In genomic region chr20:39813190-39813829, GRCh38 we compare ENCODE assay signal across 12 cellular contexts.
"Had no signal": no experiment of that assay in that cellular context is flagged by ENCODE, and none has a peak within 500 bp of the region (broad histone marks: within the 10 kb centered on the region; RNA-seq: fewer than 3 reads in every experiment).

No MANE protein-coding gene starts in this region.

- H3K36me3 ChIP-seq: gastrocnemius medialis, upper lobe of left lung had no signal

- H3K27me3 ChIP-seq: gastrocnemius medialis, upper lobe of left lung had no signal

- H3K36me3 Mint-ChIP-seq: activated naive CD8-positive, alpha-beta T cell; brain had no signal

- H3K4me3 Mint-ChIP-seq: activated naive CD8-positive, alpha-beta T cell; brain; nephron progenitor cell had no signal

- H3K27ac Mint-ChIP-seq: activated naive CD8-positive, alpha-beta T cell; nephron progenitor cell had no signal

- H3K9me3 Mint-ChIP-seq: brain had no signal

- H3K27me3 Mint-ChIP-seq: activated naive CD8-positive, alpha-beta T cell had no signal

- ATAC-seq: gastrocnemius medialis; stimulated activated naive CD8-positive, alpha-beta T cell treated with anti-CD3 and anti-CD28 coated beads, Interleukin-15, Interleukin-2, amounts not matched to agents 100 U/mL and 50 U/mL, for 24 hours had no signal

- H3K27ac ChIP-seq: gastrocnemius medialis, upper lobe of left lung had no signal

- H3K4me1 ChIP-seq: gastrocnemius medialis, upper lobe of left lung had no signal

- H3K9me3 ChIP-seq: gastrocnemius medialis, upper lobe of left lung had no signal

- H3K4me3 ChIP-seq: gastrocnemius medialis, upper lobe of left lung had no signal

- DNase-seq: activated CD4-positive, alpha-beta T cell treated with anti-CD3 and anti-CD28 coated beads, Interleukin-2, amount 50 U/mL, for 1 hour; activated effector memory CD4-positive, alpha-beta T cell treated with anti-CD3 and anti-CD28 coated beads, Interleukin-2, amount 50 U/mL, for 16 hours; activated T-cell treated with anti-CD3 and anti-CD28 coated beads, Interleukin-2, amount 50 U/mL, for 1 hour; amygdala; effector memory CD4-positive, alpha-beta T cell; gastrocnemius medialis; nephron progenitor cell; stimulated activated CD4-positive, alpha-beta T cell treated with anti-CD3 and anti-CD28 coated beads, Interleukin-2, amount 100 ng/mL, for 48 hours; stimulated activated naive CD8-positive, alpha-beta T cell treated with anti-CD3 and anti-CD28 coated beads, Interleukin-15, Interleukin-2, amounts not matched to agents 100 U/mL and 50 U/mL, for 24 hours; upper lobe of left lung had no signal
